Comparison of ENCODE assay signal across 16 cellular contexts in the genomic region with DNA sequence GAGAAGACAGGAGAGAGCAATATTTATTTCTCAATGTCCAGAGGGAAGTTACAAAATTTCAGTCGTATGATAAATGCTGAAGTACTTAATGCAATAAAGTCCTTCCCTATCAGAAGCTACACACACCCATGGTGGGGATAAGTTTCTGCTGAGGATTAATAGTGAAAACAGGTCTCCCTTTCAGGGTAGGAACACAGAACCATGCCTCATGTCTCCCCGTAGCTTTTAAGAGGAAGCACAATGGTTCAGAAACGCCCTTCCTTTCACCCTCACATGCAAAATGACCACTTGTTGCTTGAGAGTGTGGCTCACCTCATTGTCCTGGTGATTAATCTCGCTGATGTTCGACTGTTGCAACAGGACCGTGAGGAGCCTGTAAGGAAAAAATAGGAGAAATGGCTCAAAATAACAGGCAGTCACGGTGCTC.
DNase-seq lines count a peak whose midpoint lies in the region; ATAC-seq and TF ChIP-seq lines count a peak whose summit lies in the region.
"Had no signal": no experiment of that assay in that cellular context is flagged by ENCODE, and none has a peak within 500 bp of the region (broad histone marks: within the 10 kb centered on the region; RNA-seq: fewer than 3 reads in every experiment).

No MANE protein-coding gene starts in this region.

- in situ Hi-C loops in G401 (cut with HindIII; ENCODE audit: low sequenced_read_pairs) = no loop called here

- H3K79me2 ChIP-seq in GM23338 (replicated peaks; ENCODE audit: insufficient read depth) = no peaks in the 10 kb centered on the region
- H3K79me2 ChIP-seq: hepatocyte had no signal

- H3K27ac ChIP-seq in GM23338 (ENCODE audit: low read depth) (0 out of 2 replicates have a peak overlapping the region, but pooled peaks have one; percentile 61), left lung (peak overlapping the region in 1 of 2 donors; percentile 87)
- H3K27ac ChIP-seq: BLaER1, psoas muscle had no signal

- H3K9me3 ChIP-seq in T-helper 17 cell (ENCODE audit: control insufficient read depth, low read length, poor library complexity, severe bottlenecking) (no peaks in the 10 kb centered on the region), left lung (no peaks in the 10 kb centered on the region)
- H3K9me3 ChIP-seq: BLaER1, psoas muscle had no signal

- no peak overlapping the region for H3K27ac Mint-ChIP-seq in GM23338
- peak overlapping the region; percentile 88 for H3K27ac Mint-ChIP-seq in T-helper 17 cell

- H3K4me2 ChIP-seq in GM23338 = no peak overlapping the region
- H3K4me2 ChIP-seq: BLaER1, hepatocyte had no signal

- H3K4me3 ChIP-seq in AG10803 (ENCODE audit: low read length) (no peak overlapping the region), GM23338 (no peak overlapping the region), left lung (no peak overlapping the region)
- H3K4me3 ChIP-seq: BLaER1, hepatocyte, psoas muscle had no signal

- H3K27me3 ChIP-seq in GM23338 (ENCODE audit: insufficient read depth) = 0 out of 2 replicates have a peak, but pooled peaks cover 7% of the 10 kb centered on the region
- no peaks in the 10 kb centered on the region for H3K27me3 ChIP-seq in left lung
- H3K27me3 ChIP-seq: BLaER1, hepatocyte had no signal

- H3K4me1 ChIP-seq in GM23338 (ENCODE audit: insufficient read depth) (peaks cover 26% of the 10 kb centered on the region), left lung (peaks cover 5 to 83% of the 10 kb centered on the region in 2 donors)
- H3K4me1 ChIP-seq: psoas muscle had no signal

- no peaks in the 10 kb centered on the region for H3K9me3 Mint-ChIP-seq in GM23338

- H3F3A ChIP-seq in GM23338 (replicated peaks; ENCODE audit: low read depth) = no peaks in the 10 kb centered on the region

- intact Hi-C loops in left lung (cut with DNase I) = no loop called here

- DNase-seq in AG10803 (ENCODE audit: low read depth) (peak; percentile 36), GM23338 (ENCODE audit: low spot score) (no peak), T-helper 17 cell (no peak), left lung (no peak), DMS79 (lab: John Stamatoyannopoulos, UW) (no peak), G401 (ENCODE audit: low spot score) (no peak), retina (no peak)
- DNase-seq: GDM1; NCI-H2107; psoas muscle; stimulated activated CD4-positive, alpha-beta T cell treated with anti-CD3 and anti-CD28 coated beads, Interleukin-4, amount 100 ng/mL, for 4 hours; stimulated activated naive CD8-positive, alpha-beta T cell treated with anti-CD3 and anti-CD28 coated beads, Interleukin-15, Interleukin-2, amounts not matched to agents 100 U/mL and 50 U/mL, for 24 hours had no signal

- H3K36me3 Mint-ChIP-seq in GM23338 (ENCODE audit: low read depth) (no peaks in the 10 kb centered on the region), T-helper 17 cell (ENCODE audit: low read depth) (no peaks in the 10 kb centered on the region)

- TF ChIP-seq CTCF in AG10803 (conservative IDR thresholded peaks at IDR 0.05; ENCODE audit: low read length) = no peak
- no peak for TF ChIP-seq CTCF in GM23338 (conservative IDR thresholded peaks at IDR 0.05; ENCODE audit: low read depth in 2 of 2)
- TF ChIP-seq CTCF in left lung (IDR thresholded peaks at IDR 0.05) = no peak

- H3K4me3 Mint-ChIP-seq in GM23338 = no peak overlapping the region
- peak overlapping the region; percentile 62 for H3K4me3 Mint-ChIP-seq in T-helper 17 cell

- peaks cover 3% of the 10 kb centered on the region; the same call in 1 of the 2 replicates for H3K9me2 ChIP-seq in GM23338 (ENCODE audit: insufficient read depth)

- ATAC-seq in GM23338 = no peak
- no peak for ATAC-seq in T-helper 17 cell
- ATAC-seq in left lung = peak; percentile 30
- ATAC-seq in HG03135 (IDR thresholded peaks at IDR 0.05; ENCODE audit: unreplicated experiment) = no peak
- ATAC-seq: Panc1; psoas muscle; stimulated activated naive CD8-positive, alpha-beta T cell treated with anti-CD3 and anti-CD28 coated beads, Interleukin-15, Interleukin-2, amounts not matched to agents 100 U/mL and 50 U/mL, for 24 hours had no signal

- H3K27me3 Mint-ChIP-seq in GM23338 (ENCODE audit: insufficient read depth, low read depth, poor library complexity) (peaks cover 3% of the 10 kb centered on the region), T-helper 17 cell (peaks cover 6% of the 10 kb centered on the region)

- H3K4me1 Mint-ChIP-seq in GM23338 (peaks cover 41% of the 10 kb centered on the region), T-helper 17 cell (peaks cover 44% of the 10 kb centered on the region)

- H4K20me1 ChIP-seq in GM23338 (replicated peaks; ENCODE audit: insufficient read depth) = no peaks in the 10 kb centered on the region
- H4K20me1 ChIP-seq: BLaER1 had no signal

- H2AFZ ChIP-seq in GM23338 = peak overlapping the region; percentile 75; the same call in 1 of the 2 replicates
- H2AFZ ChIP-seq: hepatocyte had no signal

- H3K36me3 ChIP-seq in GM23338 (ENCODE audit: insufficient read depth) = no peaks in the 10 kb centered on the region
- no peaks in the 10 kb centered on the region for H3K36me3 ChIP-seq in left lung
- H3K36me3 ChIP-seq: BLaER1 had no signal

TF ChIP-seq in GM23338, 12 proteins besides CTCF, POLR2A, EP300 and RAD21 (continues in another document):
- TF ChIP-seq ZNF462 (CRISPR knock-in tag; IDR thresholded peaks at IDR 0.05) = no peak
- TF ChIP-seq EZH2 (IDR thresholded peaks at IDR 0.05; ENCODE audit: low read depth, unreplicated experiment) = no peak
- no peak for TF ChIP-seq POLR2AphosphoS5 (IDR thresholded peaks at IDR 0.05; ENCODE audit: low read depth)
